7 cellular contexts compared by ENCODE assay signal in the genomic region with DNA sequence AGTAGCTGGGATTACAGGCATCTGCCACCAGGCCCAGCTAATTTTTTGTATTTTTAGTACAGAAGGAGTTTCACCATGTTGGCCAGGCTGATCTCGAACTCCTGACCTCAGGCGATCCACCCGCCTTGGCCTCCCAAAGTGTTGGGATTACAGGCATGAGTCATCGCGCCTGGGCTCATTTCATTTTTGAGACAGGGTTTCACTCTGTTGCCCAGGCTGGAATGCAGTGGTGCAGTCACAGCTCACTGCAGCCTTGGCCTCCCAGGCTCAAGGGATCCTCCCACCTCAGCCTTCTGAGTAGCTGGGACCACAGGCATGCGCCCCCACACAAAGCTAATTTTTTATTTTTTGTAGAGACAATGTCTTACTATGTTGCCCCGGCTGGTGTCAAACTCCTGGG.
A peak's percentile ranks its signal among the peaks of the same experiment; 100 is the strongest.
DNase-seq lines count a peak whose midpoint lies in the region; ATAC-seq and TF ChIP-seq lines count a peak whose summit lies in the region.
"Not testable (repeated sequence)": the region's sequence is repeated elsewhere in the genome, so short reads cannot be mapped to it uniquely, and the experiment has no call there.

No MANE protein-coding gene starts in this region.

- peak overlapping the region; percentile 16 to 78; a peak in 3 of 4 replicates for H4K8ac ChIP-seq in IMR-90 (ENCODE audit: low read depth in 2 of 2, low read length in 2 of 2)

- H3K4me3 ChIP-seq in IMR-90 (ENCODE audit: insufficient read depth, low read depth, low read length); choroid plexus epithelial cell (ENCODE audit: low read depth, low read length): not testable (repeated sequence)

- not testable (repeated sequence) for TF ChIP-seq POLR2A in IMR-90 (IDR thresholded peaks at IDR 0.05; ENCODE audit: low read depth, low read length)

- H3K79me1 ChIP-seq in IMR-90 (ENCODE audit: low read depth in 1 of 2, low read length in 2 of 2) = not testable (repeated sequence)

- not testable (repeated sequence) for H3K9me3 Mint-ChIP-seq in osteocyte (ENCODE audit: unreplicated experiment)

- H2BK5ac ChIP-seq in IMR-90 (ENCODE audit: low read depth, low read length, poor library complexity, severe bottlenecking) = peak overlapping the region; percentile 90

- H2AK9ac ChIP-seq in IMR-90 (replicated peaks; ENCODE audit: low read depth, low read length, poor library complexity) = not testable (repeated sequence)

- H3K4me3 Mint-ChIP-seq in osteocyte (ENCODE audit: unreplicated experiment) = not testable (repeated sequence)

- peak overlapping the region; percentile 6; the same call in 1 of the 3 replicates for H2BK15ac ChIP-seq in IMR-90 (ENCODE audit: low read depth, low read length)

- H3K18ac ChIP-seq in IMR-90 (ENCODE audit: low read depth, low read length) = peak overlapping the region; percentile 55

- H4K20me1 ChIP-seq in IMR-90 (ENCODE audit: insufficient read depth, low read length) = not testable (repeated sequence)

- H3K4ac ChIP-seq in IMR-90 (ENCODE audit: low read depth, low read length) = peak overlapping the region; percentile 65

- peaks cover 11% of the 10 kb centered on the region for H3K9me1 ChIP-seq in IMR-90 (ENCODE audit: insufficient read depth, low read length)

- not testable (repeated sequence) for H3K9ac ChIP-seq in IMR-90 (ENCODE audit: low read depth, low read length)

- not testable (repeated sequence) for H3K14ac ChIP-seq in IMR-90 (replicated peaks; ENCODE audit: low read depth, low read length)

- not testable (repeated sequence) for TF ChIP-seq CTCF in IMR-90 (conservative IDR thresholded peaks at IDR 0.05; ENCODE audit: low read depth, low read length); choroid plexus epithelial cell (conservative IDR thresholded peaks at IDR 0.05; ENCODE audit: low read depth, low read length); osteocyte (IDR thresholded peaks at IDR 0.05)

- in situ Hi-C loops in Caki2 (cut with HindIII; ENCODE audit: low pct_unique_long_range_greater_than_20kb, low sequenced_read_pairs); IMR-90 (cut with MboI; ENCODE audit: low sequenced_read_pairs): not testable (repeated sequence)

- H3K27me3 Mint-ChIP-seq in osteocyte (ENCODE audit: unreplicated experiment) = not testable (repeated sequence)

- DNase-seq in Caki2 (ENCODE audit: low read depth) (peak; percentile 32), IMR-90 (peak; percentile 70), RPMI7951 (ENCODE audit: low read depth) (peak; percentile 84), choroid plexus epithelial cell (ENCODE audit: low read depth) (peak; percentile 58), glomerular visceral epithelial cell (ENCODE audit: extremely low spot score) (peak; percentile 70), osteocyte (ENCODE audit: extremely low spot score, unreplicated experiment) (peak; percentile 78)
- DNase-seq in activated CD4-positive, alpha-beta T cell treated with anti-CD3 and anti-CD28 coated beads for 48 hours = peak; percentile 24

- peak overlapping the region; percentile 77 for H3K27ac ChIP-seq in IMR-90 (ENCODE audit: insufficient read depth, low read length)

- ATAC-seq in IMR-90 (ENCODE audit: low read depth) = peak; percentile 75

- intact Hi-C loops in IMR-90 (cut with micrococcal nuclease) = not testable (repeated sequence)

- H3K36me3 ChIP-seq in IMR-90 (ENCODE audit: control insufficient read depth, insufficient read depth, low read length) = not testable (repeated sequence)

- dilution Hi-C loops in IMR-90 (cut with HindIII; ENCODE audit: low sequenced_read_pairs, unreplicated experiment) = not testable (repeated sequence)

- H3K4me1 Mint-ChIP-seq in osteocyte (ENCODE audit: unreplicated experiment) = peaks cover 29% of the 10 kb centered on the region

- not testable (repeated sequence) for H3K4me1 ChIP-seq in IMR-90 (ENCODE audit: control insufficient read depth, insufficient read depth, low read length)

- POLR2A ChIA-PET in IMR-90 (lab: Charles Lee; ENCODE audit: unreplicated experiment) = not testable (repeated sequence)

- not testable (repeated sequence) for H3K56ac ChIP-seq in IMR-90 (ENCODE audit: extremely low read depth, insufficient read depth, low read length)

- H2AK5ac ChIP-seq in IMR-90 (ENCODE audit: low read depth, low read length) = peak overlapping the region; percentile 52; the same call in 1 of the 2 replicates

- peak overlapping the region; percentile 62 for H2BK120ac ChIP-seq in IMR-90 (ENCODE audit: low read depth, low read length)

- H2BK20ac ChIP-seq in IMR-90 (ENCODE audit: low read depth, low read length) = peak overlapping the region; percentile 18; the same call in 1 of the 2 replicates

- not testable (repeated sequence) for H2AFZ ChIP-seq in IMR-90 (replicated peaks; ENCODE audit: low read length, poor library complexity)

- H3K27me3 ChIP-seq in IMR-90 (ENCODE audit: control insufficient read depth, insufficient read depth, low read length) = not testable (repeated sequence)

- WGBS in IMR-90 (ENCODE audit: extremely low coverage in 2 of 2, insufficient read length in 1 of 2), 2 experiments = 62% methylated on average over 4 of the region's 7 CpGs; no CpG with 5 or more reads in 1 of the 2 experiments

- H4K5ac ChIP-seq in IMR-90 (ENCODE audit: low read depth, low read length) = not testable (repeated sequence)

- H3K9me3 ChIP-seq in IMR-90 (ENCODE audit: control insufficient read depth, insufficient read depth, low read length) = not testable (repeated sequence)

- BruUV-seq in IMR-90 (replicated peaks; lab: Mats Ljungman, UMichigan) = not testable (repeated sequence)

- H3K27ac Mint-ChIP-seq in osteocyte (ENCODE audit: unreplicated experiment) = peak overlapping the region; percentile 91

- H3K36me3 Mint-ChIP-seq in osteocyte (ENCODE audit: unreplicated experiment) = not testable (repeated sequence)

- CTCF ChIA-PET in IMR-90 (lab: Yijun Ruan, JAX) = interaction anchor here (0.7 kb wide), 1 partner anchor 9 kb away, joined by 6 read pairs; no protein-coding TSS in a partner anchor

- H3K23ac ChIP-seq in IMR-90 (ENCODE audit: low read depth, low read length) = not testable (repeated sequence)

- TF ChIP-seq RAD21 in IMR-90 (IDR thresholded peaks at IDR 0.05; ENCODE audit: low read length) = not testable (repeated sequence)

- not testable (repeated sequence) for H3K4me2 ChIP-seq in IMR-90 (ENCODE audit: low read depth, low read length)

- peak overlapping the region; percentile 37 for H4K91ac ChIP-seq in IMR-90 (ENCODE audit: insufficient read depth, low read depth, low read length)

TF ChIP-seq in IMR-90, 13 proteins besides CTCF, POLR2A, EP300 and RAD21:
- peak; percentile 32; the same call in 1 of the 2 replicates for TF ChIP-seq FOS (IDR thresholded peaks at IDR 0.05; ENCODE audit: low read depth, low read length)

Comparison
In these comparisons a context has a peak if more than half of its experiments do, and no peak if none do; other contexts are left out.
1. DNase-seq: peak in every context shown above with its lines; median percentile 84 in RPMI7951; 78 in osteocyte; 70 in IMR-90; 70 in glomerular visceral epithelial cell; 58 in choroid plexus epithelial cell; 32 in Caki2; 24 in activated CD4-positive, alpha-beta T cell treated with anti-CD3 and anti-CD28 coated beads for 48 hours.